ENCODE assay signal across 15 cellular contexts in the genomic region with DNA sequence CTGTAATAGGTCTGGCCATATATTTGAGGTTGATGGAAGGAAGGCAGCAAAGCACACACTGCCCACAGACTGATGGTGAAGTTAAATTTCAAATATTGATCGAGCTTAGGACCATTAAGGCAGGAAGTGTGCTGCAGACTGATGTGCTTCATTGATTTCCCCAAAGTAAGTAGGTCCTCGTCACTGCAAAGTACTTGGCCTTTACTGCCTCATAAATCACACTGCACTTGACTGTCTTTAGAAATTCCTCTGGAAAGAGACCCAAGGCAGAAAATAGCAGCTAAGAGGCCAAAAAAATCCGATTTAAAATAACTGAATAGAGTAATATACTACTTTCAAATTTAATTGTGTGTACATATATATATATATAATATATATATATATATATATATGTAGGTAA. TPM values are rescaled to one million over a fixed set of nuclear protein-coding genes. Genes with fewer than 3 reads are reported as not detected.
A peak's percentile ranks its signal among the peaks of the same experiment; 100 is the strongest.
DNase-seq lines count a peak whose midpoint lies in the region; ATAC-seq and TF ChIP-seq lines count a peak whose summit lies in the region.
"Had no signal": no experiment of that assay in that cellular context is flagged by ENCODE, and none has a peak within 500 bp of the region (broad histone marks: within the 10 kb centered on the region; RNA-seq: fewer than 3 reads in every experiment).

No MANE protein-coding gene starts in this region.

- TF ChIP-seq CTCF in glutamatergic neuron (IDR thresholded peaks at IDR 0.05; ENCODE audit: partially characterized antibody, unreplicated experiment), result no peak

- CTCF ChIA-PET in HEK293T (lab: Yijun Ruan, JAX), result no interaction called here

- peak; percentile 6 for DNase-seq in NCI-H187 treated with DMSO at 0.1 percent for 48 hours (lab: John Stamatoyannopoulos, UW)
- DNase-seq in NCI-H187 (lab: John Stamatoyannopoulos, UW), result no peak
- DNase-seq in DMS79 (lab: John Stamatoyannopoulos, UW), result peak; percentile 25
- DNase-seq in HEK293T (ENCODE audit: extremely low spot score), result peak; percentile 48
- DNase-seq in glutamatergic neuron, result no peak
- DNase-seq in stimulated activated CD8-positive, alpha-beta memory T cell treated with anti-CD3 and anti-CD28 coated beads, Interleukin-4, amount 100 ng/mL, for 48 hours, result no peak
- DNase-seq in NCI-H1048 (lab: John Stamatoyannopoulos, UW), result no peak
- DNase-seq: Caco-2; CD4-positive, CD25-positive, alpha-beta regulatory T cell; CD8-positive, alpha-beta T cell; DMS153; GF-D8; GOT3 had no signal

- peaks cover 9% of the 10 kb centered on the region for H3K9me3 Mint-ChIP-seq in glutamatergic neuron (ENCODE audit: unreplicated experiment)
- H3K9me3 Mint-ChIP-seq: CD4-positive, CD25-positive, alpha-beta regulatory T cell; CD8-positive, alpha-beta T cell had no signal

- POLR2A ChIA-PET in HEK293T (lab: Yijun Ruan, JAX), result no interaction called here

- peaks cover 4% of the 10 kb centered on the region for H3K36me3 Mint-ChIP-seq in glutamatergic neuron (ENCODE audit: unreplicated experiment)

- peak overlapping the region; percentile 91 for H3K27ac Mint-ChIP-seq in glutamatergic neuron (ENCODE audit: unreplicated experiment)
- H3K27ac Mint-ChIP-seq: B cell; CD8-positive, alpha-beta T cell had no signal

- no peaks in the 10 kb centered on the region for H3K27me3 Mint-ChIP-seq in glutamatergic neuron (ENCODE audit: unreplicated experiment)
- H3K27me3 Mint-ChIP-seq: B cell; CD4-positive, CD25-positive, alpha-beta regulatory T cell had no signal

- ATAC-seq in HG03565 (IDR thresholded peaks at IDR 0.05; ENCODE audit: unreplicated experiment), result no peak
- ATAC-seq: CD8-positive, alpha-beta T cell had no signal

- peaks cover 27% of the 10 kb centered on the region for H3K4me1 Mint-ChIP-seq in glutamatergic neuron (ENCODE audit: low read depth, unreplicated experiment)

- no peak overlapping the region for H3K4me3 Mint-ChIP-seq in glutamatergic neuron (ENCODE audit: unreplicated experiment)
- H3K4me3 Mint-ChIP-seq: B cell; CD4-positive, CD25-positive, alpha-beta regulatory T cell; CD8-positive, alpha-beta T cell had no signal

TF ChIP-seq in HEK293T, 16 proteins besides CTCF, POLR2A, EP300 and RAD21:
- TF ChIP-seq, protein P1, sequence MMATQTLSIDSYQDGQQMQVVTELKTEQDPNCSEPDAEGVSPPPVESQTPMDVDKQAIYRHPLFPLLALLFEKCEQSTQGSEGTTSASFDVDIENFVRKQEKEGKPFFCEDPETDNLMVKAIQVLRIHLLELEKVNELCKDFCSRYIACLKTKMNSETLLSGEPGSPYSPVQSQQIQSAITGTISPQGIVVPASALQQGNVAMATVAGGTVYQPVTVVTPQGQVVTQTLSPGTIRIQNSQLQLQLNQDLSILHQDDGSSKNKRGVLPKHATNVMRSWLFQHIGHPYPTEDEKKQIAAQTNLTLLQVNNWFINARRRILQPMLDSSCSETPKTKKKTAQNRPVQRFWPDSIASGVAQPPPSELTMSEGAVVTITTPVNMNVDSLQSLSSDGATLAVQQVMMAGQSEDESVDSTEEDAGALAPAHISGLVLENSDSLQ (IDR thresholded peaks at IDR 0.05), result peak; percentile 89
- TF ChIP-seq CTBP1 (IDR thresholded peaks at IDR 0.05; ENCODE audit: borderline replicate concordance), result no peak
- no peak for TF ChIP-seq ELF4 (IDR thresholded peaks at IDR 0.05)
- TF ChIP-seq HDGF (IDR thresholded peaks at IDR 0.05; ENCODE audit: borderline replicate concordance), result no peak
- no peak for TF ChIP-seq NFRKB (IDR thresholded peaks at IDR 0.05)

RNA-seq across cellular contexts. Expression of gene ARMH3, which starts 15.3 kb away (rescaled TPM):
- total RNA-seq in glutamatergic neuron (ENCODE audit: unreplicated experiment), result 48.1 TPM

RNA-seq across cellular contexts. Expression of gene HPS6, which starts 24.4 kb away (rescaled TPM):
- 22.1 TPM for total RNA-seq in glutamatergic neuron (ENCODE audit: unreplicated experiment)

Comparison
In these comparisons a context has a peak if more than half of its experiments do, and no peak if none do; other contexts are left out.
1. DNase-seq: peak in NCI-H187 treated with DMSO at 0.1 percent for 48 hours (single experiment), DMS79 (single experiment) and HEK293T (single experiment); none in NCI-H187 (0 of 2), glutamatergic neuron (single experiment), stimulated activated CD8-positive, alpha-beta memory T cell treated with anti-CD3 and anti-CD28 coated beads, Interleukin-4, amount 100 ng/mL, for 48 hours (single experiment) and NCI-H1048 (single experiment).